Comparison of ENCODE assay signal across 36 cellular contexts in the genomic region with DNA sequence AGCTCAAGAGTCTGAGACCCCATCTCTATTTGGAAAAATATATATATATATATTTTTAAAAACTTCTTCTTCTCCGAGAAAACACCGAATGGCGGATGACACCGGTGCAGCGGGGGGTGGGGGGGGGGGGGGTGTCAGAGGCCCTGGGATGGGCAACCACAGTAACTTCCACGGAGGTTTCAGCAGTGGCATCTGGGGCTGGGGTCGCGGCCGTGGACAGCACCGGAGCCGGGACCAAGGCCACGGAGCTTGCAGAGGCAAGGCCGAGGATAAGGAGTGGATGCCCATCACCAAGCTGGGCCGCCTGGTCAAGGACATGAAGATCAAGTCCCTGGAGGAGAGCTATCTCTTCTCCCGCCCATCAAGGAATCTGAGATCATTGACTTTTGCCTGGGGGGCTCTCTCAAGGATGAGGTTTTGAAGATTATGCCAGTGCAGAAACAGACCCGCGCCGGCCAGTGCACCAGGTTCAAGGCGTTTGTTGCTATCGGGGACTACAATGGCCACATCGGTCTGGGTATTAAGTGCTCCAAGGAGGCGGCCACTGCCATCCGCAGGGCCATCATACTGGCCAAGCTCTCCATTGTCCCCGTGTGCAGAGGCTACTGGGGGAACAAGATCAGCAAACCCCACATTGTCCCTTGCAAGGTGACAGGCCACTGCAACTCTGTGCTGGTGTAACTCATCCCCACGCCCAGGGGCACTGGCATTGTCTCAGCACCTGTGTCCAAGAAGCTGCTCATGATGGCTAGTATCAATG.
"Had no signal": no experiment of that assay in that cellular context is flagged by ENCODE, and none has a peak within 500 bp of the region (broad histone marks: within the 10 kb centered on the region; RNA-seq: fewer than 3 reads in every experiment).

No MANE protein-coding gene starts in this region.

- H3K27me3 Mint-ChIP-seq: activated naive CD4-positive, alpha-beta T cell treated with anti-CD3 and anti-CD28 coated beads, Interleukin-2, amount 10 ng/mL, durations not matched to agents 7 days and 5 days; activated naive CD4-positive, alpha-beta T cell treated with anti-CD3 and anti-CD28 coated beads, Interleukin-2, amount 50 U/mL, for 24 hours; activated naive CD8-positive, alpha-beta T cell; activated naive CD8-positive, alpha-beta T cell treated with anti-CD3 and anti-CD28 coated beads for 36 hours; activated naive CD8-positive, alpha-beta T cell treated with anti-CD3 and anti-CD28 coated beads, Interleukin-2, amount 10 ng/mL, durations not matched to agents 7 days and 5 days; activated naive CD8-positive, alpha-beta T cell treated with anti-CD3 and anti-CD28 coated beads, Interleukin-2, amount 50 U/mL, for 24 hours; activated T-cell treated with anti-CD3 and anti-CD28 coated beads, Interleukin-2, amount 50 U/mL, for 24 hours; activated T-helper 17 cell treated with anti-CD3 and anti-CD28 coated beads, Interleukin-2, amount 50 U/mL, for 72 hours; brain; central memory CD8-positive, alpha-beta T cell had no signal

- H3K4me1 Mint-ChIP-seq: activated naive CD8-positive, alpha-beta T cell treated with anti-CD3 and anti-CD28 coated beads for 36 hours; activated T-helper 17 cell treated with anti-CD3 and anti-CD28 coated beads, Interleukin-2, amount 50 U/mL, for 72 hours; brain had no signal

- H3K4me3 Mint-ChIP-seq: activated naive CD4-positive, alpha-beta T cell treated with anti-CD3 and anti-CD28 coated beads for 36 hours; activated naive CD4-positive, alpha-beta T cell treated with anti-CD3 and anti-CD28 coated beads, Interleukin-2, amount 10 ng/mL, durations not matched to agents 7 days and 5 days; activated naive CD4-positive, alpha-beta T cell treated with anti-CD3 and anti-CD28 coated beads, Interleukin-2, amount 50 U/mL, for 24 hours; activated naive CD8-positive, alpha-beta T cell; activated naive CD8-positive, alpha-beta T cell treated with anti-CD3 and anti-CD28 coated beads for 36 hours; activated naive CD8-positive, alpha-beta T cell treated with anti-CD3 and anti-CD28 coated beads, Interleukin-2, amount 10 ng/mL, durations not matched to agents 7 days and 5 days; activated naive CD8-positive, alpha-beta T cell treated with anti-CD3 and anti-CD28 coated beads, Interleukin-2, amount 50 U/mL, for 24 hours; activated T-cell treated with anti-CD3 and anti-CD28 coated beads, Interleukin-2, amount 50 U/mL, for 24 hours; activated T-cell treated with anti-CD3 and anti-CD28 coated beads, Interleukin-2, amount 50 U/mL, for 4 hours; activated T-cell treated with anti-CD3 and anti-CD28 coated beads, Interleukin-2, amount 50 U/mL, for 72 hours; activated T-helper 1 cell treated with anti-CD3 and anti-CD28 coated beads, Interleukin-12 subunit alpha, Interleukin-12 subunit beta, Interleukin-2, Interleukin-4 antibody, amounts not matched to agents 30 ng/mL and 10 ng/mL and 1 ng/mL, durations not matched to agents 14 hours and 24 hours and 36 hours; activated T-helper 17 cell treated with anti-CD3 and anti-CD28 coated beads, Interleukin-2, amount 50 U/mL, for 72 hours; brain; central memory CD8-positive, alpha-beta T cell had no signal

- ATAC-seq: activated naive CD4-positive, alpha-beta T cell treated with anti-CD3 and anti-CD28 coated beads, Interleukin-2, amount 50 U/mL, for 72 hours; activated naive CD8-positive, alpha-beta T cell treated with anti-CD3 and anti-CD28 coated beads, Interleukin-2, amount 50 U/mL, for 24 hours; activated T-cell treated with anti-CD3 and anti-CD28 coated beads, Interleukin-2, amount 50 U/mL, for 4 hours; activated T-cell treated with anti-CD3 and anti-CD28 coated beads, Interleukin-2, amount 50 U/mL, for 72 hours; activated T-helper 17 cell treated with anti-CD3 and anti-CD28 coated beads, Interleukin-2, amount 50 U/mL, for 72 hours; body of pancreas had no signal

- FAIRE-seq: astrocyte, bronchial epithelial cell had no signal

- DNase-seq: activated effector memory CD4-positive, alpha-beta T cell treated with anti-CD3 and anti-CD28 coated beads, Interleukin-2, amount 50 U/mL, for 16 hours; activated effector memory CD4-positive, alpha-beta T cell treated with Interleukin-2 at 50 U/mL for 16 hours; activated gamma-delta T cell; activated gamma-delta T cell treated with Interleukin-2 at 50 U/mL for 16 hours; activated naive CD4-positive, alpha-beta T cell; activated naive CD4-positive, alpha-beta T cell treated with anti-CD3 and anti-CD28 coated beads for 36 hours; activated naive CD4-positive, alpha-beta T cell treated with anti-CD3 and anti-CD28 coated beads, Interleukin-2, amount 10 ng/mL, durations not matched to agents 7 days and 5 days; activated naive CD4-positive, alpha-beta T cell treated with anti-CD3 and anti-CD28 coated beads, Interleukin-2, amount 50 U/mL, for 16 hours; activated naive CD4-positive, alpha-beta T cell treated with Interleukin-2 at 50 U/mL for 16 hours; activated naive CD8-positive, alpha-beta T cell treated with anti-CD3 and anti-CD28 coated beads for 36 hours; activated naive CD8-positive, alpha-beta T cell treated with anti-CD3 and anti-CD28 coated beads, Interleukin-2, amount 10 ng/mL, durations not matched to agents 7 days and 5 days; activated naive CD8-positive, alpha-beta T cell treated with anti-CD3 and anti-CD28 coated beads, Interleukin-2, amount 50 U/mL, for 24 hours; activated T-cell treated with anti-CD3 and anti-CD28 coated beads, Interleukin-2, amount 50 U/mL, for 1 hour; activated T-cell treated with anti-CD3 and anti-CD28 coated beads, Interleukin-2, amount 50 U/mL, for 24 hours; activated T-cell treated with anti-CD3 and anti-CD28 coated beads, Interleukin-2, amount 50 U/mL, for 4 hours; activated T-cell treated with anti-CD3 and anti-CD28 coated beads, Interleukin-2, amount 50 U/mL, for 48 hours; activated T-cell treated with anti-CD3 and anti-CD28 coated beads, Interleukin-2, amount 50 U/mL, for 72 hours; adrenal gland; amniotic stem cell; amygdala; anterior cingulate cortex; body of pancreas; brain microvascular endothelial cell; caudate nucleus; central memory CD4-positive, alpha-beta T cell; cerebellar nuclear complex had no signal

- H3K9me3 Mint-ChIP-seq: activated naive CD4-positive, alpha-beta T cell treated with anti-CD3 and anti-CD28 coated beads for 36 hours; activated naive CD4-positive, alpha-beta T cell treated with anti-CD3 and anti-CD28 coated beads, Interleukin-2, amount 10 ng/mL, durations not matched to agents 7 days and 5 days; activated naive CD4-positive, alpha-beta T cell treated with anti-CD3 and anti-CD28 coated beads, Interleukin-2, amount 50 U/mL, for 24 hours; activated naive CD4-positive, alpha-beta T cell treated with anti-CD3 and anti-CD28 coated beads, Interleukin-2, amount 50 U/mL, for 72 hours; activated naive CD8-positive, alpha-beta T cell treated with anti-CD3 and anti-CD28 coated beads for 36 hours; activated naive CD8-positive, alpha-beta T cell treated with anti-CD3 and anti-CD28 coated beads, Interleukin-2, amount 10 ng/mL, durations not matched to agents 7 days and 5 days; activated naive CD8-positive, alpha-beta T cell treated with anti-CD3 and anti-CD28 coated beads, Interleukin-2, amount 50 U/mL, for 24 hours; activated T-cell treated with anti-CD3 and anti-CD28 coated beads, Interleukin-2, amount 50 U/mL, for 24 hours; activated T-cell treated with anti-CD3 and anti-CD28 coated beads, Interleukin-2, amount 50 U/mL, for 4 hours; activated T-cell treated with anti-CD3 and anti-CD28 coated beads, Interleukin-2, amount 50 U/mL, for 72 hours; activated T-helper 1 cell treated with anti-CD3 and anti-CD28 coated beads, Interleukin-12 subunit alpha, Interleukin-12 subunit beta, Interleukin-2, Interleukin-4 antibody, amounts not matched to agents 30 ng/mL and 10 ng/mL and 1 ng/mL, durations not matched to agents 14 hours and 24 hours and 36 hours; activated T-helper 17 cell treated with anti-CD3 and anti-CD28 coated beads, Interleukin-2, amount 50 U/mL, for 72 hours; activated T-helper 2 cell treated with anti-CD3 and anti-CD28 coated beads, Interferon-gamma antibody, Interleukin-2, Interleukin-4, amounts not matched to agents 10 μg/mL and 5 μg/mL and 100 μg/mL, durations not matched to agents 14 hours and 24 hours and 36 hours; brain; central memory CD8-positive, alpha-beta T cell had no signal

- H3K27ac Mint-ChIP-seq: activated naive CD4-positive, alpha-beta T cell treated with anti-CD3 and anti-CD28 coated beads for 36 hours; activated naive CD4-positive, alpha-beta T cell treated with anti-CD3 and anti-CD28 coated beads, Interleukin-2, amount 10 ng/mL, durations not matched to agents 7 days and 5 days; activated naive CD4-positive, alpha-beta T cell treated with anti-CD3 and anti-CD28 coated beads, Interleukin-2, amount 50 U/mL, for 24 hours; activated naive CD8-positive, alpha-beta T cell; activated naive CD8-positive, alpha-beta T cell treated with anti-CD3 and anti-CD28 coated beads for 36 hours; activated naive CD8-positive, alpha-beta T cell treated with anti-CD3 and anti-CD28 coated beads, Interleukin-2, amount 10 ng/mL, durations not matched to agents 7 days and 5 days; activated naive CD8-positive, alpha-beta T cell treated with anti-CD3 and anti-CD28 coated beads, Interleukin-2, amount 50 U/mL, for 24 hours; activated T-cell treated with anti-CD3 and anti-CD28 coated beads, Interleukin-2, amount 50 U/mL, for 24 hours; activated T-cell treated with anti-CD3 and anti-CD28 coated beads, Interleukin-2, amount 50 U/mL, for 72 hours; activated T-helper 1 cell treated with anti-CD3 and anti-CD28 coated beads, Interleukin-12 subunit alpha, Interleukin-12 subunit beta, Interleukin-2, Interleukin-4 antibody, amounts not matched to agents 30 ng/mL and 10 ng/mL and 1 ng/mL, durations not matched to agents 14 hours and 24 hours and 36 hours; activated T-helper 17 cell treated with anti-CD3 and anti-CD28 coated beads, Interleukin-2, amount 50 U/mL, for 72 hours; activated T-helper 2 cell treated with anti-CD3 and anti-CD28 coated beads, Interferon-gamma antibody, Interleukin-2, Interleukin-4, amounts not matched to agents 10 μg/mL and 5 μg/mL and 100 μg/mL, durations not matched to agents 14 hours and 24 hours and 36 hours had no signal
